ENCODE assay signal across 8 cellular contexts in genomic region chr1:12549460-12550349, GRCh38.
DNase-seq lines count a peak whose midpoint lies in the region; ATAC-seq and TF ChIP-seq lines count a peak whose summit lies in the region.

No MANE protein-coding gene starts in this region.

- TF ChIP-seq CTCF in transverse colon (IDR thresholded peaks at IDR 0.05) = no peak

- H3K27ac ChIP-seq in CD8-positive, alpha-beta memory T cell (ENCODE audit: low read depth, low read length) = peak overlapping the region; percentile 43
- H3K27ac ChIP-seq in transverse colon = peak overlapping the region; percentile 70 to 85 (median 79)

- H3K4me3 ChIP-seq in CD8-positive, alpha-beta memory T cell (ENCODE audit: low read length) = no peak overlapping the region
- H3K4me3 ChIP-seq in transverse colon = no peak overlapping the region

- no peaks in the 10 kb centered on the region for H3K9me3 ChIP-seq in CD8-positive, alpha-beta memory T cell (ENCODE audit: low read length)
- no peaks in the 10 kb centered on the region for H3K9me3 ChIP-seq in transverse colon

- no peak for TF ChIP-seq POLR2A in transverse colon (IDR thresholded peaks at IDR 0.05)

- peaks cover 2 to 3% of the 10 kb centered on the region in 2 donors for H3K27me3 Mint-ChIP-seq in CD8-positive, alpha-beta memory T cell

- H3K36me3 ChIP-seq in CD8-positive, alpha-beta memory T cell (ENCODE audit: insufficient read depth, low read length) = no peaks in the 10 kb centered on the region
- no peaks in the 10 kb centered on the region for H3K36me3 ChIP-seq in transverse colon

- no peak overlapping the region for H3K27ac Mint-ChIP-seq in CD8-positive, alpha-beta memory T cell

- H3K27me3 ChIP-seq in CD8-positive, alpha-beta memory T cell (ENCODE audit: insufficient read depth, low read length, poor library complexity, severe bottlenecking) = no peaks in the 10 kb centered on the region
- no peaks in the 10 kb centered on the region for H3K27me3 ChIP-seq in transverse colon

- WGBS in transverse colon (ENCODE audit: low coverage in 1 of 2), 2 donors = 48 to 55% methylated on average over 4 to 31 of the region's 31 CpGs

- H3K4me1 Mint-ChIP-seq in CD8-positive, alpha-beta memory T cell = no peaks in the 10 kb centered on the region

- no peak overlapping the region for H3K4me3 Mint-ChIP-seq in CD8-positive, alpha-beta memory T cell

- H3K9me3 Mint-ChIP-seq in CD8-positive, alpha-beta memory T cell = no peaks in the 10 kb centered on the region

- H3K36me3 Mint-ChIP-seq in CD8-positive, alpha-beta memory T cell = no peaks in the 10 kb centered on the region

- in situ Hi-C loops in transverse colon (cut with MboI; ENCODE audit: low pct_ligation_motif_present in 1 of 4, low pct_unique_long_range_greater_than_20kb in 1 of 4, low sequenced_read_pairs in 3 of 4) = no loop called here

- intact Hi-C loops in transverse colon (cut with DNase I; ENCODE audit: low total_unique reads) = no loop called here

- DNase-seq in CD8-positive, alpha-beta memory T cell = no peak
- DNase-seq in LHCN-M2 (ENCODE audit: low read depth) (peak; percentile 98), astrocyte of the hippocampus (ENCODE audit: low read depth, low spot score) (peak; percentile 96), left lobe of liver (ENCODE audit: low spot score) (peak; percentile 61), transverse colon (peak; percentile 73), SIG-M5 treated with dmso at 0.1 percent for 504 hours (lab: John Stamatoyannopoulos, UW; ENCODE audit: unreplicated experiment) (no peak), NCI-H82 treated with DMSO at 0.1 percent for 48 hours (lab: John Stamatoyannopoulos, UW; ENCODE audit: unreplicated experiment) (no peak)
- no peak for DNase-seq in stimulated activated CD8-positive, alpha-beta memory T cell treated with anti-CD3 and anti-CD28 coated beads, Interleukin-4, amount 100 ng/mL, for 48 hours

- H3K4me1 ChIP-seq in CD8-positive, alpha-beta memory T cell (ENCODE audit: insufficient read depth, low read length) = no peaks in the 10 kb centered on the region
- peaks cover 13 to 28% (median 18%) of the 10 kb centered on the region in 4 donors for H3K4me1 ChIP-seq in transverse colon

- TF ChIP-seq EP300 in transverse colon (IDR thresholded peaks at IDR 0.05; ENCODE audit: low read depth) = no peak

- POLR2A ChIA-PET in CD8-positive, alpha-beta memory T cell (lab: Charles Lee) = no interaction called here

- peak; percentile 75 for ATAC-seq in left lobe of liver

- CTCF ChIA-PET in CD8-positive, alpha-beta memory T cell (lab: Charles Lee) = no interaction called here

Comparison
In these comparisons a context has a peak if more than half of its experiments do, and no peak if none do; other contexts are left out.
1. DNase-seq: peak in LHCN-M2 (single experiment), astrocyte of the hippocampus (single experiment), left lobe of liver (single experiment) and transverse colon (single experiment); none in CD8-positive, alpha-beta memory T cell (0 of 5), stimulated activated CD8-positive, alpha-beta memory T cell treated with anti-CD3 and anti-CD28 coated beads, Interleukin-4, amount 100 ng/mL, for 48 hours (single experiment), SIG-M5 treated with dmso at 0.1 percent for 504 hours (single experiment) and NCI-H82 treated with DMSO at 0.1 percent for 48 hours (single experiment).